ENCODE assay signal across 9 cellular contexts in the genomic region with DNA sequence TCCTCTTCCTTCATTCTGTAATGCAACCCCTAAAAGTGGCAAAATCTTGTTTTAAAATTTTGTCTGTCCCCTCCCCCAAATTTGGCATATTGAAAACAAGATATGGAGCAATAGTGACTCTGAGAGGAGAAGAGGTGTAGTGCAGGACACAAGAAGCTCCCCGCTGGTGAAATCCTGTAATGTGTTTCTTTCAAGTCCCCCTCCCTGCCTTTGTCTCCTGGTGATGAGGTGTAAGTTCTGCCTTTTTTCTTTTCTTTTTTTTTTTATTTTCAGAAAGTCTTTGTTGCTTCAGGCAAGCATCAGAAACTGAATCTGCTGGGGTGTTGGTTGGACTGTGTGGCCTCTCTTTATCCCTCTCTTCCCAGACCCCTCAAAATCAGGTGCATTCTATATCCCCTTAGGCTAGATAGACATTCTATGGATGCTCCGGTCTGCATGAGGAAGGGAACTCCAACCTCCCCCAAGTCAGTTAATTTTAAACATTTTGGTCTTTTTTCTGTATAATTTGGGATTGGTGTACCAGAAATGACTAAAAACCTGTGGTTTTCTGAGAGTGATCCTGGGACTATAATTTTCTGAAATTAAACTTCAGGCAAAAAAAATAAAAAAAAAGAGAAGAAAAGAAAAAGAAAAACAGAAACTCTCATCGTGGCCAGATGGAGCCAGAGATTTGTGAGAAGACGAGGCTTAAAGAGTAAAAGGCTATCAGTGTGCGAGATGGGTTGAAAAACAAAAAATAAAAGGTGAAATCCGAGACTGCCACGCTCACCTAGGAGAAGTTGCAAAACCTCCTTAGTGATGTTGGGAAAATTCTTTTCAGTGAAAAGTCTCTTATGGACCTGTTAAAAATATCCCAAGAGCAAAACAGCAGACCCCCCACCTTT. TPM values are rescaled to one million over a fixed set of nuclear protein-coding genes. Genes with fewer than 3 reads are reported as not detected.
DNase-seq lines count a peak whose midpoint lies in the region; ATAC-seq, FAIRE-seq and TF ChIP-seq lines count a peak whose summit lies in the region.
"Had no signal": no experiment of that assay in that cellular context is flagged by ENCODE, and none has a peak within 500 bp of the region (broad histone marks: within the 10 kb centered on the region; RNA-seq: fewer than 3 reads in every experiment).

No MANE protein-coding gene starts in this region.

- H3K36me3 ChIP-seq in ES-I3 (ENCODE audit: insufficient read depth, low read length) (no peaks in the 10 kb centered on the region), K562 (ENCODE audit: control insufficient read depth, insufficient read depth, low read length) (no peaks in the 10 kb centered on the region), mesendoderm (ENCODE audit: control insufficient read depth, insufficient read depth, low read length) (no peaks in the 10 kb centered on the region)

- no peak overlapping the region for H2AFZ ChIP-seq in K562 (ENCODE audit: low read depth, low read length)

- ATAC-seq in K562 (peak; percentile 92), GM18517 (IDR thresholded peaks at IDR 0.05; ENCODE audit: unreplicated experiment) (no peak), GM18868 (IDR thresholded peaks at IDR 0.05; ENCODE audit: unreplicated experiment) (no peak)

- H3K9me3 ChIP-seq in ES-I3 (ENCODE audit: control insufficient read depth, insufficient read depth, low read length) (no peaks in the 10 kb centered on the region), K562 (replicated peaks; ENCODE audit: control insufficient read depth, insufficient read depth, low read depth, low read length) (no peaks in the 10 kb centered on the region)

- H3K79me1 ChIP-seq in mesendoderm (ENCODE audit: low read length): no peaks in the 10 kb centered on the region

- H4K5ac ChIP-seq in mesendoderm (ENCODE audit: low read length): no peak overlapping the region

- peak; percentile 79 to 92 (median 87) for TF ChIP-seq CTCF in K562 (IDR thresholded peaks at IDR 0.05 in 2 of 3, conservative IDR thresholded peaks at IDR 0.05 in 1 of 3; ENCODE audit: insufficient read depth in 2 of 3, low read depth in 1 of 3, low read length in 3 of 3)

- H3K4me3 ChIP-seq in K562 (no peak overlapping the region), mesendoderm (ENCODE audit: low read length) (no peak overlapping the region)

- CTCF ChIA-PET in K562 (lab: Yijun Ruan, JAX; ENCODE audit: low intra/inter-chr PET ratio): interaction anchor here (0.6 to 4.5 kb wide), 8 partner anchors 11 to 860 kb away, joined by 3 to 61 read pairs (median 4); partner anchors contain the start of gene ABHD5

- H3K27ac ChIP-seq in K562 (ENCODE audit: extremely low read depth, low read depth, low read length) (no peak overlapping the region), mesendoderm (ENCODE audit: low read depth, low read length) (no peak overlapping the region)

- TF ChIP-seq RAD21 in K562 (CRISPR knock-in tag; conservative IDR thresholded peaks at IDR 0.05 in 1 of 2, IDR thresholded peaks at IDR 0.05 in 1 of 2): peak; percentile 89 to 93

- in situ Hi-C loops in K562 (cut with MboI): no loop called here

- H2BK15ac ChIP-seq in mesendoderm (replicated peaks; ENCODE audit: low read depth): no peak overlapping the region

- no TSS peak for BruUV-seq in K562 (replicated peaks; lab: Mats Ljungman, UMichigan)

- H3K79me2 ChIP-seq in K562 (ENCODE audit: control insufficient read depth, insufficient read depth, low read length): no peaks in the 10 kb centered on the region
- no peaks in the 10 kb centered on the region for H3K79me2 ChIP-seq in mesendoderm (ENCODE audit: control insufficient read depth, insufficient read depth, low read length)

- peaks cover 16% of the 10 kb centered on the region; the same call in 1 of the 2 replicates for H3K4me1 ChIP-seq in ES-I3 (ENCODE audit: insufficient read depth, low read length)
- H3K4me1 ChIP-seq in K562 (replicated peaks in 1 of 2; ENCODE audit: control insufficient read depth in 2 of 2, insufficient read depth in 2 of 2, low read length in 2 of 2): peaks cover 3% of the 10 kb centered on the region in 2 experiments; a peak in 3 of 5 replicates
- no peaks in the 10 kb centered on the region for H3K4me1 ChIP-seq in mesendoderm (ENCODE audit: control insufficient read depth, low read depth, low read length)

- no peak overlapping the region for H4K8ac ChIP-seq in mesendoderm (ENCODE audit: low read depth, low read length)

- no peak for TF ChIP-seq EP300 in K562 (IDR thresholded peaks at IDR 0.05; ENCODE audit: low read length)

- H3K18ac ChIP-seq in mesendoderm (ENCODE audit: low read length): no peak overlapping the region

- H2AK5ac ChIP-seq in mesendoderm (ENCODE audit: low read length): no peak overlapping the region

- peak; percentile 28 for DNase-seq in NCI-H1092 treated with DMSO at 0.1 percent for 48 hours (lab: John Stamatoyannopoulos, UW)
- DNase-seq in K562 (ENCODE audit: extremely low read depth in 1 of 4, low spot score in 3 of 4): peak; percentile 73 to 82 (median 78)
- peak; percentile 92 for DNase-seq in mesendoderm
- no peak for DNase-seq in activated CD8-positive, alpha-beta memory T cell treated with anti-CD3 and anti-CD28 coated beads for 24 hours
- no peak for DNase-seq in superior temporal gyrus (ENCODE audit: extremely low spot score)

- no peak overlapping the region for H2BK120ac ChIP-seq in mesendoderm (ENCODE audit: low read depth, low read length)

- H3K27me3 ChIP-seq in K562 (ENCODE audit: control insufficient read depth in 2 of 2, insufficient read depth in 2 of 2, low read length in 2 of 2): peaks cover 0 to 2% of the 10 kb centered on the region in 2 experiments; a peak in 1 of 5 replicates
- H3K27me3 ChIP-seq in mesendoderm (ENCODE audit: insufficient read depth, low read length, poor library complexity): no peaks in the 10 kb centered on the region

- H2BK5ac ChIP-seq in mesendoderm (ENCODE audit: low read length): no peak overlapping the region

- WGBS in K562 (ENCODE audit: insufficient coverage, low coverage, missing lambda C conversion rate): 23% methylated on average over 7 of the region's 7 CpGs
- WGBS in mesendoderm (ENCODE audit: extremely low coverage, insufficient coverage, low lambda C conversion rate): no CpG with 5 or more reads among the region's 7 CpGs

- POLR2A ChIA-PET in K562 (lab: Yijun Ruan, JAX): interaction anchor here (0.6 to 2.1 kb wide), 10 partner anchors 9 to 440 kb away, joined by 3 to 7 read pairs (median 4); no protein-coding TSS in a partner anchor

- no peak for TF ChIP-seq POLR2A in K562 (conservative IDR thresholded peaks at IDR 0.05)

- H3K4me2 ChIP-seq in K562 (ENCODE audit: insufficient read depth, low read length) (no peak overlapping the region), mesendoderm (ENCODE audit: low read length) (no peak overlapping the region)

- no peaks in the 10 kb centered on the region for H4K20me1 ChIP-seq in K562 (replicated peaks; ENCODE audit: control insufficient read depth, insufficient read depth, low read length)

- H3K9me1 ChIP-seq in K562 (ENCODE audit: control insufficient read depth, insufficient read depth, low read length): no peaks in the 10 kb centered on the region

- H3K9ac ChIP-seq in ES-I3 (ENCODE audit: low read depth, low read length) (peak overlapping the region; percentile 17), K562 (ENCODE audit: insufficient read depth in 1 of 2, low read depth in 2 of 2, low read length in 2 of 2) (no peak overlapping the region), mesendoderm (ENCODE audit: low read length) (no peak overlapping the region)

- intact Hi-C loops in K562 (cut with micrococcal nuclease): loop anchor here (1.0 to 10.0 kb wide), 5 partner anchors 49 to 328 kb away; partner anchors contain the start of gene VIPR1

- H3K23ac ChIP-seq in mesendoderm (ENCODE audit: low read length): no peak overlapping the region

- no peak overlapping the region for H3K56ac ChIP-seq in mesendoderm (ENCODE audit: low read length)

- no peak overlapping the region for H3K4ac ChIP-seq in mesendoderm (ENCODE audit: low read depth, low read length)

- peak; percentile 78 for FAIRE-seq in K562 (lab: Jason Lieb, UNC)

RNA-seq across cellular contexts. Expression of gene ACKR2, which starts 21.4 kb away (rescaled TPM):
- total RNA-seq in K562 (2011; cell fraction: chromatin; rRNA removed; ENCODE audit: low replicate concordance): 2.1 and 2.5 TPM in 2 replicates
- 1.7 and 2.2 TPM in 2 replicates for total RNA-seq in K562 (2011; cell fraction: nucleolus; rRNA removed)
- 1.5 and 3.8 TPM in 2 replicates for total RNA-seq in K562 (2011; cell fraction: nucleoplasm; rRNA removed)
- 0.08 and 0.32 TPM in 2 replicates for total RNA-seq in K562 (2014; rRNA removed)
- 0.29 TPM in 2 replicates for total RNA-seq in K562 (2014; rRNA removed; fragmentation: Illumina TruSeq; extraction: Trizol)
- 0.15 TPM in 1 of 2 replicates, not detected in the other for total RNA-seq in K562 (2015; rRNA removed; fragmentation: Illumina TruSeq; extraction: Trizol)
- total RNA-seq in K562 (2021): 0.69 and 0.85 TPM in 2 replicates
- 0.57 and 0.74 TPM in 2 replicates for polyA plus RNA-seq in K562 (2011; rRNA removed)
- polyA plus RNA-seq in K562 (2011; cell fraction: cytosol; rRNA removed): 0.25 and 0.41 TPM in 2 replicates
- polyA plus RNA-seq in K562 (2011; cell fraction: nucleus; rRNA removed): 0.72 and 0.75 TPM in 2 replicates
- polyA plus RNA-seq in K562 (2012): 0.29 and 0.62 TPM in 2 replicates
- 0.15 and 0.39 TPM in 2 replicates for polyA plus RNA-seq in K562 (2014; fragmentation: Illumina TruSeq; extraction: Trizol)
- under 1 TPM; 0.03 to 0.21 TPM for polyA plus RNA-seq in K562 (2014; fragmentation: Nextera tagmentation; extraction: Ambion mirVana)
- 0.07 and 0.11 TPM in 2 replicates for polyA plus RNA-seq in K562 (2014; rRNA removed)
- 0.84 and 1.3 TPM in 2 replicates for polyA minus RNA-seq in K562 (2011; rRNA and poly(A)+ RNA removed)
- 0.57 TPM in 1 of 2 replicates, not detected in the other for polyA minus RNA-seq in K562 (2011; cell fraction: cytosol; rRNA and poly(A)+ RNA removed)
- polyA minus RNA-seq in K562 (2011; cell fraction: nucleus; rRNA and poly(A)+ RNA removed): 0.40 and 1.1 TPM in 2 replicates
- 0.27 TPM for polyA plus RNA-seq in mesendoderm (2013, experiment 1 of 2)
- polyA plus RNA-seq in mesendoderm (2013, experiment 2 of 2): 0.27 TPM
- total RNA-seq: pulmonary artery endothelial cell had no signal

RNA-seq across cellular contexts. Expression of gene HIGD1A, which starts 26.4 kb away (rescaled TPM):
- total RNA-seq in K562 (2011; cell fraction: chromatin; rRNA removed; ENCODE audit: low replicate concordance): 16.0 and 47.0 TPM in 2 replicates
- total RNA-seq in K562 (2011; cell fraction: nucleolus; rRNA removed): 14.0 and 19.1 TPM in 2 replicates
- total RNA-seq in K562 (2011; cell fraction: nucleoplasm; rRNA removed): 44.3 and 95.3 TPM in 2 replicates
- total RNA-seq in K562 (2014; rRNA removed) (136 and 165 TPM in 2 replicates), K562 (2014; rRNA removed; fragmentation: Illumina TruSeq; extraction: Trizol) (333 and 382 TPM in 2 replicates), K562 (2015; rRNA removed; fragmentation: Illumina TruSeq; extraction: Trizol) (257 and 291 TPM in 2 replicates), K562 (2021) (183 and 189 TPM in 2 replicates)
- polyA plus RNA-seq in K562 (2011; rRNA removed) (218 and 362 TPM in 2 replicates), K562 (2014; fragmentation: Illumina TruSeq; extraction: Trizol) (369 and 398 TPM in 2 replicates), K562 (2014; fragmentation: Nextera tagmentation; extraction: Ambion mirVana) (1,000 to 10,000 TPM; 1,116 to 1,185 TPM), K562 (2014; rRNA removed) (331 and 362 TPM in 2 replicates)
- polyA plus RNA-seq in K562 (2011; cell fraction: cytosol; rRNA removed): 45.6 and 124 TPM in 2 replicates
- 25.3 and 53.9 TPM in 2 replicates for polyA plus RNA-seq in K562 (2011; cell fraction: nucleus; rRNA removed)
- polyA plus RNA-seq in K562 (2012): 198 and 327 TPM in 2 replicates
- polyA minus RNA-seq in K562 (2011; rRNA and poly(A)+ RNA removed): 172 and 181 TPM in 2 replicates
- 59.9 and 87.1 TPM in 2 replicates for polyA minus RNA-seq in K562 (2011; cell fraction: cytosol; rRNA and poly(A)+ RNA removed)
- polyA minus RNA-seq in K562 (2011; cell fraction: nucleus; rRNA and poly(A)+ RNA removed): 14.8 and 26.3 TPM in 2 replicates
- 244 TPM for polyA plus RNA-seq in mesendoderm (2013, experiment 1 of 2)
- 237 TPM for polyA plus RNA-seq in mesendoderm (2013, experiment 2 of 2)

RNA-seq across cellular contexts. Expression of gene CYP8B1, which starts 45.0 kb away (rescaled TPM):
- not detected in 2 replicates for total RNA-seq in K562 (2011; cell fraction: chromatin; rRNA removed; ENCODE audit: low replicate concordance)
- not detected in 2 replicates for total RNA-seq in K562 (2011; cell fraction: nucleolus; rRNA removed)
- not detected in 2 replicates for total RNA-seq in K562 (2011; cell fraction: nucleoplasm; rRNA removed)
- total RNA-seq in K562 (2014; rRNA removed): not detected in 2 replicates
- total RNA-seq in K562 (2014; rRNA removed; fragmentation: Illumina TruSeq; extraction: Trizol): not detected in 2 replicates
- total RNA-seq in K562 (2015; rRNA removed; fragmentation: Illumina TruSeq; extraction: Trizol): not detected in 2 replicates
- 0.04 and 0.13 TPM in 2 replicates for total RNA-seq in K562 (2021)
- polyA plus RNA-seq in K562 (2011; rRNA removed): not detected in 2 replicates
- not detected in 2 replicates for polyA plus RNA-seq in K562 (2011; cell fraction: cytosol; rRNA removed)
- not detected in 2 replicates for polyA plus RNA-seq in K562 (2011; cell fraction: nucleus; rRNA removed)
- not detected in 2 replicates for polyA plus RNA-seq in K562 (2012)
- not detected in 2 replicates for polyA plus RNA-seq in K562 (2014; fragmentation: Illumina TruSeq; extraction: Trizol)
- polyA plus RNA-seq in K562 (2014; fragmentation: Nextera tagmentation; extraction: Ambion mirVana): not detected
- polyA plus RNA-seq in K562 (2014; rRNA removed): not detected in 2 replicates
- polyA minus RNA-seq in K562 (2011; rRNA and poly(A)+ RNA removed): not detected in 2 replicates
- polyA minus RNA-seq in K562 (2011; cell fraction: cytosol; rRNA and poly(A)+ RNA removed): not detected in 2 replicates
- not detected in 2 replicates for polyA minus RNA-seq in K562 (2011; cell fraction: nucleus; rRNA and poly(A)+ RNA removed)
- polyA plus RNA-seq in mesendoderm (2013, experiment 1 of 2): 0.01 TPM
- polyA plus RNA-seq in mesendoderm (2013, experiment 2 of 2): not detected
- total RNA-seq: pulmonary artery endothelial cell had no signal

RNA-seq across cellular contexts. Expression of gene CCDC13, which starts 57.6 kb away (rescaled TPM):
- total RNA-seq in K562 (2011; cell fraction: chromatin; rRNA removed; ENCODE audit: low replicate concordance): 0.51 and 1.0 TPM in 2 replicates
- total RNA-seq in K562 (2011; cell fraction: nucleolus; rRNA removed): 0.53 TPM in 1 of 2 replicates, not detected in the other
- 0.69 TPM in 1 of 2 replicates, not detected in the other for total RNA-seq in K562 (2011; cell fraction: nucleoplasm; rRNA removed)
- 0.53 and 0.68 TPM in 2 replicates for total RNA-seq in K562 (2014; rRNA removed)
- 0.67 TPM in 1 of 2 replicates, not detected in the other for total RNA-seq in K562 (2014; rRNA removed; fragmentation: Illumina TruSeq; extraction: Trizol)
- 0.26 and 0.54 TPM in 2 replicates for total RNA-seq in K562 (2015; rRNA removed; fragmentation: Illumina TruSeq; extraction: Trizol)
- 0.24 and 0.49 TPM in 2 replicates for total RNA-seq in K562 (2021)
- polyA plus RNA-seq in K562 (2011; rRNA removed): 0.22 TPM in 1 of 2 replicates, not detected in the other
- polyA plus RNA-seq in K562 (2011; cell fraction: cytosol; rRNA removed): 0.06 and 0.09 TPM in 2 replicates
- 0.47 and 0.63 TPM in 2 replicates for polyA plus RNA-seq in K562 (2011; cell fraction: nucleus; rRNA removed)
- 0.30 and 0.46 TPM in 2 replicates for polyA plus RNA-seq in K562 (2012)
- polyA plus RNA-seq in K562 (2014; fragmentation: Illumina TruSeq; extraction: Trizol): 0.28 and 0.29 TPM in 2 replicates
- under 1 TPM; 0.20 to 0.70 TPM for polyA plus RNA-seq in K562 (2014; fragmentation: Nextera tagmentation; extraction: Ambion mirVana)
- 0.48 and 0.89 TPM in 2 replicates for polyA plus RNA-seq in K562 (2014; rRNA removed)
- polyA minus RNA-seq in K562 (2011; rRNA and poly(A)+ RNA removed): not detected in 2 replicates
- not detected in 2 replicates for polyA minus RNA-seq in K562 (2011; cell fraction: cytosol; rRNA and poly(A)+ RNA removed)
- polyA minus RNA-seq in K562 (2011; cell fraction: nucleus; rRNA and poly(A)+ RNA removed): not detected in 2 replicates
- 0.20 TPM for polyA plus RNA-seq in mesendoderm (2013, experiment 1 of 2)
- 0.20 TPM for polyA plus RNA-seq in mesendoderm (2013, experiment 2 of 2)

Comparison
In these comparisons a context has a peak if more than half of its experiments do, and no peak if none do; other contexts are left out.
1. DNase-seq: peak in NCI-H1092 treated with DMSO at 0.1 percent for 48 hours (single experiment), K562 (4 of 4) and mesendoderm (single experiment); none in activated CD8-positive, alpha-beta memory T cell treated with anti-CD3 and anti-CD28 coated beads for 24 hours (single experiment) and superior temporal gyrus (single experiment).